17 cellular contexts compared by ENCODE assay signal in genomic region chr16:11162571-11163268, GRCh38.
DNase-seq lines count a peak whose midpoint lies in the region; ATAC-seq and TF ChIP-seq lines count a peak whose summit lies in the region.
"Had no signal": no experiment of that assay in that cellular context is flagged by ENCODE, and none has a peak within 500 bp of the region (broad histone marks: within the 10 kb centered on the region; RNA-seq: fewer than 3 reads in every experiment).

No MANE protein-coding gene starts in this region.

- POLR2A ChIA-PET in MCF 10A (lab: Yijun Ruan, JAX) = no interaction called here
- POLR2A ChIA-PET in A673 (lab: Charles Lee; ENCODE audit: low non-redundant PET) = no interaction called here

- H3K9me3 ChIP-seq in aorta (ENCODE audit: control insufficient read depth, low read length) (no peaks in the 10 kb centered on the region), A673 (ENCODE audit: low read depth, low read length, poor library complexity, severe bottlenecking) (no peaks in the 10 kb centered on the region)
- H3K9me3 ChIP-seq: left lung had no signal

- H3K27me3 ChIP-seq in aorta (ENCODE audit: control insufficient read depth in 1 of 2, insufficient read depth in 2 of 2, low read length in 1 of 2) = no peaks in the 10 kb centered on the region
- H3K27me3 ChIP-seq in A673 (replicated peaks; ENCODE audit: insufficient read depth, low read depth, low read length, poor library complexity) = no peaks in the 10 kb centered on the region
- H3K27me3 ChIP-seq: left lung had no signal

- CTCF ChIA-PET in MCF 10A (lab: Yijun Ruan, JAX) = interaction anchor here (0.7 to 1.5 kb wide), 4 partner anchors 10 to 199 kb away, joined by 3 to 6 read pairs (median 4); no protein-coding TSS in a partner anchor
- CTCF ChIA-PET in A673 (lab: Charles Lee) = no interaction called here

- TF ChIP-seq CTCF in MCF 10A (IDR thresholded peaks at IDR 0.05; ENCODE audit: unreplicated experiment) (no peak), coronary artery (IDR thresholded peaks at IDR 0.05) (no peak), nephron progenitor cell (IDR thresholded peaks at IDR 0.05) (no peak), A673 (conservative IDR thresholded peaks at IDR 0.05; ENCODE audit: low read depth, low read length) (no peak)

- H3K36me3 Mint-ChIP-seq in MCF 10A (ENCODE audit: insufficient read depth, unreplicated experiment) = peaks cover 17% of the 10 kb centered on the region
- H3K36me3 Mint-ChIP-seq in nephron progenitor cell (ENCODE audit: low read depth) = peaks cover 8% of the 10 kb centered on the region

- in situ Hi-C loops in T47D (cut with HindIII; ENCODE audit: low pct_unique_long_range_greater_than_20kb, low sequenced_read_pairs) = no loop called here

- H3K27me3 Mint-ChIP-seq in MCF 10A (ENCODE audit: insufficient read depth, unreplicated experiment) = no peaks in the 10 kb centered on the region
- H3K27me3 Mint-ChIP-seq in nephron progenitor cell (ENCODE audit: low read depth, poor library complexity) = peaks cover 50% of the 10 kb centered on the region

- BruUV-seq in MCF 10A (replicated peaks; lab: Mats Ljungman, UMichigan) = no TSS peak
- no TSS peak for BruUV-seq in A673 (replicated peaks; lab: Mats Ljungman, UMichigan)

- H3K4me1 ChIP-seq in aorta (ENCODE audit: control insufficient read depth in 1 of 2, insufficient read depth in 2 of 2, low read length in 2 of 2) (peaks cover 8 to 11% of the 10 kb centered on the region in 2 donors), A673 (ENCODE audit: insufficient read depth, low read length, poor library complexity, severe bottlenecking) (no peaks in the 10 kb centered on the region)
- H3K4me1 ChIP-seq: left lung had no signal

- intact Hi-C loops in MCF 10A (cut with micrococcal nuclease) (no loop called here), aorta (cut with DNase I) (loop anchor here in 1 of 2 donors (5.0 kb wide), 1 partner anchor 35 kb away; no protein-coding TSS in a partner anchor), A673 (cut with micrococcal nuclease; ENCODE audit: unreplicated experiment) (no loop called here)

- WGBS in aorta, 2 donors = 25 to 26% methylated on average over 9 of the region's 9 CpGs

- ATAC-seq in aorta (ENCODE audit: low FRiP score) = no peak
- ATAC-seq in HG03097 (IDR thresholded peaks at IDR 0.05; ENCODE audit: low FRiP score, unreplicated experiment) = no peak
- ATAC-seq: left lung, PC-3 had no signal

- H3K4me3 Mint-ChIP-seq in MCF 10A (ENCODE audit: unreplicated experiment) (no peak overlapping the region), nephron progenitor cell (peak overlapping the region; percentile 24)
- H3K4me3 Mint-ChIP-seq: T-helper 1 cell treated with Interleukin-12 subunit alpha and Interleukin-12 subunit beta and Interleukin-4 antibody, amounts not matched to agents 30 μg/mL and 1 μg/mL, for 36 hours had no signal

- H3K4me1 Mint-ChIP-seq in MCF 10A (ENCODE audit: insufficient read depth, unreplicated experiment) (no peaks in the 10 kb centered on the region), nephron progenitor cell (peaks cover 86% of the 10 kb centered on the region)

- H3K27ac Mint-ChIP-seq in MCF 10A (ENCODE audit: low read depth, unreplicated experiment) = no peak overlapping the region
- H3K27ac Mint-ChIP-seq in nephron progenitor cell = no peak overlapping the region
- H3K27ac Mint-ChIP-seq: T-helper 1 cell treated with Interleukin-12 subunit alpha and Interleukin-12 subunit beta and Interleukin-4 antibody, amounts not matched to agents 30 μg/mL and 1 μg/mL, for 36 hours had no signal

- no peaks in the 10 kb centered on the region for H3K9me3 Mint-ChIP-seq in MCF 10A (ENCODE audit: unreplicated experiment)
- peaks cover 5% of the 10 kb centered on the region for H3K9me3 Mint-ChIP-seq in nephron progenitor cell

- H3K36me3 ChIP-seq in aorta (ENCODE audit: control insufficient read depth in 1 of 2, insufficient read depth in 2 of 2, low read length in 1 of 2) (no peaks in the 10 kb centered on the region), A673 (ENCODE audit: insufficient read depth, low read length, poor library complexity, severe bottlenecking) (no peaks in the 10 kb centered on the region)

- peak; percentile 48 to 75 for DNase-seq in T47D (ENCODE audit: low read depth in 1 of 2, low spot score in 1 of 2)
- no peak for DNase-seq in MCF 10A (ENCODE audit: unreplicated experiment)
- DNase-seq in coronary artery (ENCODE audit: low spot score) = no peak
- no peak for DNase-seq in nephron progenitor cell
- DNase-seq in aorta = no peak
- DNase-seq in activated naive CD4-positive, alpha-beta T cell treated with Interleukin-2 at 50 U/mL for 16 hours = no peak
- no peak for DNase-seq in A673 (ENCODE audit: low spot score)
- DNase-seq: activated CD4-positive, alpha-beta T cell treated with anti-CD3 and anti-CD28 coated beads, Interleukin-2, amount 50 U/mL, for 48 hours; central memory CD4-positive, alpha-beta T cell; hippocampal formation; NCI-H1105; NCI-H345; PC-3 had no signal

- H3K4me3 ChIP-seq in coronary artery (no peak overlapping the region), aorta (ENCODE audit: low read length in 2 of 2) (no peak overlapping the region), A673 (ENCODE audit: low read depth, low read length, poor library complexity, severe bottlenecking) (no peak overlapping the region)
- H3K4me3 ChIP-seq: left lung had no signal

- peak overlapping the region; percentile 70 to 82 for H3K27ac ChIP-seq in coronary artery
- peak overlapping the region; percentile 84 to 97 for H3K27ac ChIP-seq in aorta (ENCODE audit: low read depth in 1 of 2, low read length in 2 of 2)
- H3K27ac ChIP-seq in A673 (ENCODE audit: low read depth, low read length, poor library complexity, severe bottlenecking) = no peak overlapping the region
- H3K27ac ChIP-seq: epithelial cell of prostate, left lung had no signal

Comparison
In these comparisons a context has a peak if more than half of its experiments do, and no peak if none do; other contexts are left out.
1. DNase-seq: peak in T47D (2 of 2); none in MCF 10A (single experiment), coronary artery (single experiment), nephron progenitor cell (single experiment), aorta (0 of 2), activated naive CD4-positive, alpha-beta T cell treated with Interleukin-2 at 50 U/mL for 16 hours (single experiment) and A673 (single experiment).